In genomic region chr7:47945261-47946015, GRCh38 we compare ENCODE assay signal across 8 cellular contexts. TPM values are rescaled to one million over a fixed set of nuclear protein-coding genes. Genes with fewer than 3 reads are reported as not detected.
DNase-seq lines count a peak whose midpoint lies in the region; ATAC-seq and TF ChIP-seq lines count a peak whose summit lies in the region.

No MANE protein-coding gene starts in this region.

- 28 to 38% (median 34%) methylated on average over 8 of the region's 8 CpGs for WGBS in ovary, 3 donors

- BruUV-seq in PC-9 (replicated peaks; lab: Mats Ljungman, UMichigan): no TSS peak

- peak; percentile 13 for DNase-seq in NK-92 treated with Interleukin-12 subunit alpha and Interleukin-12 subunit beta, amount 100 ng/mL, for 24 hours (lab: John Stamatoyannopoulos, UW)
- DNase-seq in NK-92 (lab: John Stamatoyannopoulos, UW; ENCODE audit: unreplicated experiment): no peak
- peak; percentile 58 to 66 for DNase-seq in PC-9
- DNase-seq in activated T-cell treated with anti-CD3 and anti-CD28 coated beads, Interleukin-2, amount 50 U/mL, for 4 hours: peak; percentile 76
- DNase-seq in fibroblast of the aortic adventitia (ENCODE audit: low read depth): peak; percentile 76
- peak; percentile 64 to 87 (median 84) for DNase-seq in ovary
- DNase-seq in tibial artery: peak; percentile 82 to 91

- peaks cover 13% of the 10 kb centered on the region; the same call in 1 of the 2 replicates for H3F3A ChIP-seq in PC-9 (ENCODE audit: insufficient read depth, low read depth)

- intact Hi-C loops in PC-9 (cut with micrococcal nuclease; ENCODE audit: unreplicated experiment): loop anchor here (1.0 to 10.0 kb wide), 5 partner anchors 121 to 932 kb away; no protein-coding TSS in a partner anchor
- intact Hi-C loops in ovary (cut with DNase I): loop anchor here in 1 of 4 donors (2.0 to 10.0 kb wide), 3 partner anchors 49 to 671 kb away; no protein-coding TSS in a partner anchor
- intact Hi-C loops in tibial artery (cut with DNase I; ENCODE audit: low total_unique reads): loop anchor here (2.0 kb wide), 1 partner anchor 165 kb away; no protein-coding TSS in a partner anchor

- ATAC-seq in HG03432 (IDR thresholded peaks at IDR 0.05; ENCODE audit: unreplicated experiment): peak; percentile 71
- peak in 1 of 2 donors; percentile 50 for ATAC-seq in activated T-cell treated with anti-CD3 and anti-CD28 coated beads, Interleukin-2, amount 50 U/mL, for 4 hours

- no peaks in the 10 kb centered on the region for H3K4me1 Mint-ChIP-seq in activated T-cell treated with anti-CD3 and anti-CD28 coated beads, Interleukin-2, amount 50 U/mL, for 4 hours (ENCODE audit: low read depth)

- H3K4me3 ChIP-seq in PC-9 (no peak overlapping the region), fibroblast of the aortic adventitia (ENCODE audit: low read depth, low read length) (no peak overlapping the region), ovary (no peak overlapping the region), tibial artery (no peak overlapping the region)

- no peaks in the 10 kb centered on the region for H3K9me3 ChIP-seq in PC-9 (ENCODE audit: insufficient read depth, low read depth)
- H3K9me3 ChIP-seq in ovary: no peaks in the 10 kb centered on the region
- H3K9me3 ChIP-seq in tibial artery: no peaks in the 10 kb centered on the region

- H4K20me1 ChIP-seq in PC-9 (ENCODE audit: insufficient read depth): no peaks in the 10 kb centered on the region

- H3K4me2 ChIP-seq in PC-9: no peak overlapping the region

- H2AFZ ChIP-seq in PC-9: no peak overlapping the region

- no peaks in the 10 kb centered on the region for H3K27me3 Mint-ChIP-seq in activated T-cell treated with anti-CD3 and anti-CD28 coated beads, Interleukin-2, amount 50 U/mL, for 4 hours (ENCODE audit: low read depth)

- no peak overlapping the region for H3K4me3 Mint-ChIP-seq in activated T-cell treated with anti-CD3 and anti-CD28 coated beads, Interleukin-2, amount 50 U/mL, for 4 hours

- no peaks in the 10 kb centered on the region for H3K36me3 Mint-ChIP-seq in activated T-cell treated with anti-CD3 and anti-CD28 coated beads, Interleukin-2, amount 50 U/mL, for 4 hours (ENCODE audit: insufficient read depth)

- no peaks in the 10 kb centered on the region for H3K9me2 ChIP-seq in PC-9 (ENCODE audit: insufficient read depth)

- H3K27ac ChIP-seq in PC-9: no peak overlapping the region
- no peak overlapping the region for H3K27ac ChIP-seq in ovary
- H3K27ac ChIP-seq in tibial artery: no peak overlapping the region

- H3K27me3 ChIP-seq in PC-9 (ENCODE audit: insufficient read depth, low read depth) (no peaks in the 10 kb centered on the region), ovary (no peaks in the 10 kb centered on the region), tibial artery (no peaks in the 10 kb centered on the region)

- H3K79me2 ChIP-seq in PC-9 (ENCODE audit: low read depth): no peaks in the 10 kb centered on the region

- H3K4me1 ChIP-seq in PC-9 (replicated peaks; ENCODE audit: insufficient read depth): peaks cover 29% of the 10 kb centered on the region
- no peaks in the 10 kb centered on the region for H3K4me1 ChIP-seq in ovary (ENCODE audit: insufficient read depth)
- peaks cover 0 to 18% (median 12%) of the 10 kb centered on the region in 4 donors for H3K4me1 ChIP-seq in tibial artery

- TF ChIP-seq POLR2A in ovary (IDR thresholded peaks at IDR 0.05): no peak

- H3K36me3 ChIP-seq in PC-9 (ENCODE audit: low read depth) (no peaks in the 10 kb centered on the region), ovary (no peaks in the 10 kb centered on the region), tibial artery (no peaks in the 10 kb centered on the region)

- POLR2A ChIA-PET in PC-9 (lab: Charles Lee; ENCODE audit: unreplicated experiment): interaction anchor here (0.7 kb wide), 1 partner anchor 193 kb away, joined by 3 read pairs; no protein-coding TSS in a partner anchor

- TF ChIP-seq CTCF in PC-9 (conservative IDR thresholded peaks at IDR 0.05): peak; percentile 99
- TF ChIP-seq CTCF in fibroblast of the aortic adventitia (IDR thresholded peaks at IDR 0.05; ENCODE audit: insufficient read depth, low read length): peak; percentile 80
- peak; percentile 46 to 65 (median 64) for TF ChIP-seq CTCF in ovary (IDR thresholded peaks at IDR 0.05)
- TF ChIP-seq CTCF in tibial artery (IDR thresholded peaks at IDR 0.05): peak; percentile 75 to 79

- CTCF ChIA-PET in PC-9 (lab: Charles Lee): interaction anchor here (0.5 to 2.1 kb wide), 8 partner anchors 16 to 692 kb away, joined by 3 to 15 read pairs (median 4); no protein-coding TSS in a partner anchor

- no peaks in the 10 kb centered on the region for H3K9me3 Mint-ChIP-seq in activated T-cell treated with anti-CD3 and anti-CD28 coated beads, Interleukin-2, amount 50 U/mL, for 4 hours

- TF ChIP-seq EP300 in ovary (IDR thresholded peaks at IDR 0.05): no peak

RNA-seq across cellular contexts. Expression of gene PKD1L1, which starts 2.8 kb away (rescaled TPM):
- 0.07 and 0.08 TPM in 2 replicates for total RNA-seq in PC-9 (2021)
- total RNA-seq in activated T-cell treated with anti-CD3 and anti-CD28 coated beads, Interleukin-2, amount 50 U/mL, for 4 hours: under 1 TPM; 0.08 to 0.29 (median 0.18) TPM
- under 0.01 TPM in 2 replicates for total RNA-seq in fibroblast of the aortic adventitia (ENCODE audit: low replicate concordance)
- under 1 TPM; 0.11 to 0.48 (median 0.28) TPM for total RNA-seq in ovary
- under 1 TPM; 0.13 to 0.22 TPM for polyA plus RNA-seq in ovary

RNA-seq across cellular contexts. Expression of gene HUS1, which starts 34.0 kb away (rescaled TPM):
- total RNA-seq in PC-9 (2021) (28.4 and 43.5 TPM in 2 replicates), fibroblast of the aortic adventitia (ENCODE audit: low replicate concordance) (8.6 and 28.6 TPM in 2 replicates), ovary (10 to 100 TPM; 10.3 to 27.2 (median 20.7) TPM)
- 10 to 100 TPM; 48.9 to 55.3 (median 54.8) TPM for total RNA-seq in activated T-cell treated with anti-CD3 and anti-CD28 coated beads, Interleukin-2, amount 50 U/mL, for 4 hours
- 10 to 100 TPM; 10.0 to 21.4 TPM for polyA plus RNA-seq in ovary
